Comparison of ENCODE assay signal across 12 cellular contexts in genomic region chr16:30942421-30942796, GRCh38. TPM values are rescaled to one million over a fixed set of nuclear protein-coding genes. Genes with fewer than 3 reads are reported as not detected.
DNase-seq lines count a peak whose midpoint lies in the region; ATAC-seq, FAIRE-seq and TF ChIP-seq lines count a peak whose summit lies in the region.
"Had no signal": no experiment of that assay in that cellular context is flagged by ENCODE, and none has a peak within 500 bp of the region (broad histone marks: within the 10 kb centered on the region; RNA-seq: fewer than 3 reads in every experiment).

No MANE protein-coding gene starts in this region.

- peak overlapping the region; percentile 39 for H3K27ac Mint-ChIP-seq in activated CD8-positive, alpha-beta T cell treated with anti-CD3 and anti-CD28 coated beads, Interleukin-2, amount 10 ng/mL, durations not matched to agents 7 days and 5 days
- H3K27ac Mint-ChIP-seq: WTC11 had no signal

- H3K27ac ChIP-seq in A549 (peak overlapping the region; percentile 39 to 73; a peak in 4 of 6 replicates), kidney (ENCODE audit: low read depth in 2 of 2, low read length in 2 of 2) (peak overlapping the region; percentile 36 to 51)
- H3K27ac ChIP-seq: vagina had no signal

- H3K9me3 Mint-ChIP-seq in activated CD8-positive, alpha-beta T cell treated with anti-CD3 and anti-CD28 coated beads, Interleukin-2, amount 10 ng/mL, durations not matched to agents 7 days and 5 days (ENCODE audit: insufficient read depth), result no peaks in the 10 kb centered on the region
- H3K9me3 Mint-ChIP-seq: WTC11 had no signal

- H3K4me1 ChIP-seq in A549 (peaks cover 19% of the 10 kb centered on the region), kidney (ENCODE audit: control insufficient read depth in 1 of 2, insufficient read depth in 1 of 2, low read depth in 1 of 2, low read length in 2 of 2) (peaks cover 6% of the 10 kb centered on the region in 2 donors)

- no peak for TF ChIP-seq POLR2A in A549 (IDR thresholded peaks at IDR 0.05; ENCODE audit: low read length)

- POLR2A ChIA-PET in A549 (lab: Yijun Ruan, JAX), result interaction anchor here (0.9 to 1.5 kb wide), 2 partner anchors 98 to 167 kb away, joined by 3 to 5 read pairs; no protein-coding TSS in a partner anchor
- POLR2A ChIA-PET in activated CD8-positive, alpha-beta T cell treated with anti-CD3 and anti-CD28 coated beads, Interleukin-2, amount 10 ng/mL, durations not matched to agents 7 days and 5 days (lab: Charles Lee), result interaction anchor here (0.7 to 0.8 kb wide), 2 partner anchors 98 to 137 kb away, joined by 3 read pairs; no protein-coding TSS in a partner anchor

- peak overlapping the region in 1 of 2 donors; percentile 29 for H3K9ac ChIP-seq in kidney (ENCODE audit: low read length in 2 of 2)

- H3K4me3 Mint-ChIP-seq in activated CD8-positive, alpha-beta T cell treated with anti-CD3 and anti-CD28 coated beads, Interleukin-2, amount 10 ng/mL, durations not matched to agents 7 days and 5 days, result peak overlapping the region; percentile 66
- H3K4me3 Mint-ChIP-seq: WTC11 had no signal

- intact Hi-C loops in kidney (cut with DNase I), result no loop called here

- TF ChIP-seq CTCF in A549 (IDR thresholded peaks at IDR 0.05) (no peak), kidney (IDR thresholded peaks at IDR 0.05; ENCODE audit: borderline replicate concordance, extremely low read depth, insufficient read depth) (no peak)

- WGBS in A549 (ENCODE audit: missing lambda C conversion rate), result 54% methylated on average over 4 of the region's 4 CpGs

- TF ChIP-seq RAD21 in A549 (conservative IDR thresholded peaks at IDR 0.05 in 1 of 2, IDR thresholded peaks at IDR 0.05 in 1 of 2), result no peak

- no peak for TF ChIP-seq EP300 in A549 (IDR thresholded peaks at IDR 0.05)

- no peak for FAIRE-seq in A549 (lab: Jason Lieb, UNC)
- no peak for FAIRE-seq in kidney (lab: Jason Lieb, UNC)
- no peak for FAIRE-seq in RCC 7860 (lab: Jason Lieb, UNC)

- H3K4me1 Mint-ChIP-seq in activated CD8-positive, alpha-beta T cell treated with anti-CD3 and anti-CD28 coated beads, Interleukin-2, amount 10 ng/mL, durations not matched to agents 7 days and 5 days (ENCODE audit: low read depth), result peaks cover 35% of the 10 kb centered on the region

- H3K4me2 ChIP-seq in A549, result peak overlapping the region; percentile 58

- DNase-seq in A549 (ENCODE audit: low read depth in 1 of 2, low spot score in 1 of 2) (no peak), kidney (no peak), RCC 7860 (ENCODE audit: low spot score) (no peak)
- no peak for DNase-seq in activated CD8-positive, alpha-beta T cell treated with anti-CD3 and anti-CD28 coated beads, Interleukin-2, amount 10 ng/mL, durations not matched to agents 7 days and 5 days
- no peak for DNase-seq in stimulated activated CD4-positive, alpha-beta T cell treated with anti-CD3 and anti-CD28 coated beads, Interleukin-15, amount 100 ng/mL, for 24 hours

- peaks cover 3 to 4% of the 10 kb centered on the region in 2 donors for H3K36me3 ChIP-seq in kidney (ENCODE audit: control insufficient read depth in 1 of 2, insufficient read depth in 2 of 2, low read length in 2 of 2)

- ATAC-seq in A549 (no peak), GM19395 (IDR thresholded peaks at IDR 0.05; ENCODE audit: unreplicated experiment) (peak; percentile 3), HG02938 (IDR thresholded peaks at IDR 0.05; ENCODE audit: unreplicated experiment) (no peak), GM18519 (IDR thresholded peaks at IDR 0.05; ENCODE audit: low FRiP score, unreplicated experiment) (no peak)
- ATAC-seq in activated CD8-positive, alpha-beta T cell treated with anti-CD3 and anti-CD28 coated beads, Interleukin-2, amount 10 ng/mL, durations not matched to agents 7 days and 5 days, result peak; percentile 5

- CTCF ChIA-PET in A549 (lab: Yijun Ruan, JAX), result interaction anchor here (0.7 to 9.5 kb wide), 31 partner anchors 10 to 264 kb away, joined by 3 to 134 read pairs (median 5); partner anchors contain the start of genes BCL7C, ORAI3 and ZNF629
- CTCF ChIA-PET in activated CD8-positive, alpha-beta T cell treated with anti-CD3 and anti-CD28 coated beads, Interleukin-2, amount 10 ng/mL, durations not matched to agents 7 days and 5 days (lab: Charles Lee), result interaction anchor here (0.9 to 8.7 kb wide), 25 partner anchors 8 to 258 kb away, joined by 3 to 95 read pairs (median 4); partner anchors contain the start of genes FBXL19, KAT8, ORAI3 and PHKG2

- H3K36me3 Mint-ChIP-seq in activated CD8-positive, alpha-beta T cell treated with anti-CD3 and anti-CD28 coated beads, Interleukin-2, amount 10 ng/mL, durations not matched to agents 7 days and 5 days (ENCODE audit: low read depth), result peaks cover 28% of the 10 kb centered on the region

- H3K4me3 ChIP-seq in A549 (no peak overlapping the region), kidney (ENCODE audit: low read length in 2 of 2) (no peak overlapping the region)
- H3K4me3 ChIP-seq: coronary artery, sigmoid colon, vagina had no signal

- H3K9me3 ChIP-seq in A549 (no peaks in the 10 kb centered on the region), kidney (ENCODE audit: control insufficient read depth in 1 of 2, low read length in 2 of 2) (no peaks in the 10 kb centered on the region)
- H3K9me3 ChIP-seq: sigmoid colon, vagina had no signal

- no peaks in the 10 kb centered on the region for H3K27me3 Mint-ChIP-seq in activated CD8-positive, alpha-beta T cell treated with anti-CD3 and anti-CD28 coated beads, Interleukin-2, amount 10 ng/mL, durations not matched to agents 7 days and 5 days (ENCODE audit: low read depth)

TF ChIP-seq in A549, 52 proteins besides CTCF, POLR2A, EP300 and RAD21 (continues in another document):
- TF ChIP-seq CBX2 (IDR thresholded peaks at IDR 0.05; ENCODE audit: borderline replicate concordance, low read depth), result no peak
- no peak for TF ChIP-seq JUN (IDR thresholded peaks at IDR 0.05)
- no peak for TF ChIP-seq ELK1 (IDR thresholded peaks at IDR 0.05; ENCODE audit: low read depth, low read length)

RNA-seq across cellular contexts. Expression of gene ORAI3, which starts 6.5 kb away (rescaled TPM):
- 14.1 and 17.3 TPM in 2 replicates for polyA plus RNA-seq in A549 (2011; rRNA removed)
- polyA plus RNA-seq in A549 (2012; cell fraction: cytosol; rRNA removed), result 5.9 and 10.3 TPM in 2 replicates
- polyA plus RNA-seq in A549 (2012; cell fraction: nucleus; rRNA removed), result 10.8 and 11.6 TPM in 2 replicates
- polyA plus RNA-seq in A549 (2017; fragmentation: RNase III; extraction: RNeasy Plus Mini Kit Qiagen cat#74134 plus additional on column Dnase treatment), result 7.1 to 11.8 TPM (median 10.5 TPM) in 3 replicates
- 11.0 and 13.8 TPM in 2 replicates for polyA minus RNA-seq in A549 (2011; rRNA and poly(A)+ RNA removed)
- 10 to 100 TPM; 21.4 to 23.1 TPM for total RNA-seq in activated CD8-positive, alpha-beta T cell treated with anti-CD3 and anti-CD28 coated beads, Interleukin-2, amount 10 ng/mL, durations not matched to agents 7 days and 5 days
- total RNA-seq in kidney, result 23.1 TPM
- 32.3 TPM for polyA plus RNA-seq in kidney (ENCODE audit: insufficient read depth, low read depth, low replicate concordance)

RNA-seq across cellular contexts. Expression of gene SETD1A, which starts 15.1 kb away (rescaled TPM):
- polyA plus RNA-seq in A549 (2011; rRNA removed), result 2.0 and 3.8 TPM in 2 replicates
- 8.7 and 11.2 TPM in 2 replicates for polyA plus RNA-seq in A549 (2012; cell fraction: cytosol; rRNA removed)
- polyA plus RNA-seq in A549 (2012; cell fraction: nucleus; rRNA removed), result 30.5 and 31.9 TPM in 2 replicates
- 15.7 to 22.6 TPM (median 21.2 TPM) in 3 replicates for polyA plus RNA-seq in A549 (2017; fragmentation: RNase III; extraction: RNeasy Plus Mini Kit Qiagen cat#74134 plus additional on column Dnase treatment)
- 3.9 and 7.0 TPM in 2 replicates for polyA minus RNA-seq in A549 (2011; rRNA and poly(A)+ RNA removed)
- 10 to 100 TPM; 25.6 to 28.4 TPM for total RNA-seq in activated CD8-positive, alpha-beta T cell treated with anti-CD3 and anti-CD28 coated beads, Interleukin-2, amount 10 ng/mL, durations not matched to agents 7 days and 5 days
- total RNA-seq in kidney, result 18.8 TPM
- 4.8 TPM for polyA plus RNA-seq in kidney (ENCODE audit: insufficient read depth, low read depth, low replicate concordance)

RNA-seq across cellular contexts. Expression of gene FBXL19, which starts 19.0 kb away (rescaled TPM):
- 5.6 and 7.0 TPM in 2 replicates for polyA plus RNA-seq in A549 (2011; rRNA removed)
- polyA plus RNA-seq in A549 (2012; cell fraction: cytosol; rRNA removed), result 11.4 and 17.1 TPM in 2 replicates
- polyA plus RNA-seq in A549 (2012; cell fraction: nucleus; rRNA removed), result 29.7 and 38.9 TPM in 2 replicates
- polyA plus RNA-seq in A549 (2017; fragmentation: RNase III; extraction: RNeasy Plus Mini Kit Qiagen cat#74134 plus additional on column Dnase treatment), result 15.5 to 21.5 TPM (median 18.3 TPM) in 3 replicates
- 6.8 and 9.4 TPM in 2 replicates for polyA minus RNA-seq in A549 (2011; rRNA and poly(A)+ RNA removed)
- total RNA-seq in activated CD8-positive, alpha-beta T cell treated with anti-CD3 and anti-CD28 coated beads, Interleukin-2, amount 10 ng/mL, durations not matched to agents 7 days and 5 days, result 10 to 100 TPM; 22.7 to 23.1 TPM
- 18.9 TPM for total RNA-seq in kidney
- polyA plus RNA-seq in kidney (ENCODE audit: insufficient read depth, low read depth, low replicate concordance), result 7.4 TPM

RNA-seq across cellular contexts. Expression of gene HSD3B7, which starts 42.6 kb away (rescaled TPM):
- polyA plus RNA-seq in A549 (2011; rRNA removed) (10.5 and 15.2 TPM in 2 replicates), A549 (2017; fragmentation: RNase III; extraction: RNeasy Plus Mini Kit Qiagen cat#74134 plus additional on column Dnase treatment) (17.3 to 20.1 TPM (median 19.7 TPM) in 3 replicates), kidney (ENCODE audit: insufficient read depth, low read depth, low replicate concordance) (24.4 TPM)
- 11.1 and 16.1 TPM in 2 replicates for polyA plus RNA-seq in A549 (2012; cell fraction: cytosol; rRNA removed)
- polyA plus RNA-seq in A549 (2012; cell fraction: nucleus; rRNA removed), result 24.6 and 27.6 TPM in 2 replicates
- polyA minus RNA-seq in A549 (2011; rRNA and poly(A)+ RNA removed), result 11.4 and 13.6 TPM in 2 replicates
- total RNA-seq in activated CD8-positive, alpha-beta T cell treated with anti-CD3 and anti-CD28 coated beads, Interleukin-2, amount 10 ng/mL, durations not matched to agents 7 days and 5 days, result 1 to 10 TPM; 6.3 to 7.8 TPM
- 40.5 TPM for total RNA-seq in kidney

RNA-seq across cellular contexts. Expression of gene CTF1, which starts 46.0 kb away (rescaled TPM):
- 0.13 and 0.44 TPM in 2 replicates for polyA plus RNA-seq in A549 (2011; rRNA removed)
- polyA plus RNA-seq in A549 (2012; cell fraction: cytosol; rRNA removed), result 0.34 and 0.52 TPM in 2 replicates
- 0.23 and 0.54 TPM in 2 replicates for polyA plus RNA-seq in A549 (2012; cell fraction: nucleus; rRNA removed)
- polyA plus RNA-seq in A549 (2017; fragmentation: RNase III; extraction: RNeasy Plus Mini Kit Qiagen cat#74134 plus additional on column Dnase treatment), result 0.16 to 0.30 TPM (median 0.23 TPM) in 3 replicates
- polyA minus RNA-seq in A549 (2011; rRNA and poly(A)+ RNA removed), result 0.17 and 0.63 TPM in 2 replicates
- under 1 TPM; 0.23 to 0.34 TPM for total RNA-seq in activated CD8-positive, alpha-beta T cell treated with anti-CD3 and anti-CD28 coated beads, Interleukin-2, amount 10 ng/mL, durations not matched to agents 7 days and 5 days
- 7.3 TPM for total RNA-seq in kidney
- 13.0 TPM for polyA plus RNA-seq in kidney (ENCODE audit: insufficient read depth, low read depth, low replicate concordance)

Comparison
In these comparisons a context has a peak if more than half of its experiments do, and no peak if none do; other contexts are left out.
1. ATAC-seq: peak in GM19395 (single experiment) and activated CD8-positive, alpha-beta T cell treated with anti-CD3 and anti-CD28 coated beads, Interleukin-2, amount 10 ng/mL, durations not matched to agents 7 days and 5 days (single experiment); none in A549 (0 of 2), HG02938 (single experiment) and GM18519 (single experiment).